ENCODE assay signal across 1 cellular context in genomic region chr7:47978790-47979144, GRCh38.
TF ChIP-seq lines count a peak whose summit lies in the region.

No MANE protein-coding gene starts in this region.

TF ChIP-seq in H1, 55 proteins besides CTCF, POLR2A, EP300 and RAD21 (continued from another document):
- TF ChIP-seq GABPA (IDR thresholded peaks at IDR 0.05; ENCODE audit: borderline replicate concordance, insufficient read depth, low read length) = no peak
- TF ChIP-seq ASH2L (IDR thresholded peaks at IDR 0.05; ENCODE audit: low read length) = no peak
- no peak for TF ChIP-seq RBBP5 (IDR thresholded peaks at IDR 0.05; ENCODE audit: borderline replicate concordance, low read depth, low read length)
- TF ChIP-seq CTBP2 (IDR thresholded peaks at IDR 0.05; ENCODE audit: borderline replicate concordance, insufficient read depth, insufficient read length, low read length) = no peak
